ENCODE assay signal across 19 cellular contexts in the genomic region with DNA sequence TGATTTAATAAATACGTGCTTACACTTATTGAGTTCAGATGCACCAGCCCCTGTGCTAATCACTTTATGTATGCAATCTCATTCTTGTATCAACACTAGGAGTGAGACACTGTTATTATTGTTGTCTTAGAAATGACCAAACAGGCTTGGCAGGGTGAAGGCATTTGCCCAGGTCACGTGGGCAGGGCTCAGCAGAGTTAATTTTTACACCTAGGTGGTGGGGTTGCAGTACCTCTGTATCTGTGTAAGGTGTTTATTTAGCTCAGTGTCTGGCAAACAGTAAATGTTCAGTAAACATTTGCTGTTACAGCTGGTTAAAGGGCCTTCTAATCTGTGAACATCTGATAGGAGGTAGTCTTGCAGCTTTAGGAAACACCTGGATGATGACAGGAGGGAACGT.
DNase-seq lines count a peak whose midpoint lies in the region; ATAC-seq, FAIRE-seq and TF ChIP-seq lines count a peak whose summit lies in the region.
"Had no signal": no experiment of that assay in that cellular context is flagged by ENCODE, and none has a peak within 500 bp of the region (broad histone marks: within the 10 kb centered on the region; RNA-seq: fewer than 3 reads in every experiment).

No MANE protein-coding gene starts in this region.

- H3K4me1 ChIP-seq in pancreas = peaks cover 5 to 13% (median 9%) of the 10 kb centered on the region in 3 donors
- H3K4me1 ChIP-seq in mammary epithelial cell (ENCODE audit: insufficient read depth, low read length) = no peaks in the 10 kb centered on the region
- H3K4me1 ChIP-seq: ascending aorta, left ventricle myocardium inferior had no signal

- ATAC-seq in pancreas = peak; percentile 98

- H3K27ac ChIP-seq in pancreas = peak overlapping the region in 3 of 4 donors; percentile 21 to 60 (median 28)
- H3K27ac ChIP-seq in mammary epithelial cell (ENCODE audit: insufficient read depth, low read depth, low read length) = no peak overlapping the region
- H3K27ac ChIP-seq: ascending aorta, left ventricle myocardium inferior, testis had no signal

- H3K9me3 ChIP-seq in pancreas (no peaks in the 10 kb centered on the region), mammary epithelial cell (replicated peaks; ENCODE audit: insufficient read depth, low read length) (no peaks in the 10 kb centered on the region)
- H3K9me3 ChIP-seq: ascending aorta, left ventricle myocardium inferior, MG63, testis had no signal

- no peaks in the 10 kb centered on the region for H4K20me1 ChIP-seq in mammary epithelial cell (ENCODE audit: insufficient read depth, low read length)

- H2AFZ ChIP-seq in mammary epithelial cell (ENCODE audit: low read depth, low read length) = no peak overlapping the region

- 16 to 21% methylated on average over 3 of the region's 3 CpGs for WGBS in pancreas, 2 donors
- WGBS in mammary epithelial cell (ENCODE audit: low coverage, missing lambda C conversion rate) = 67% methylated on average over 3 of the region's 3 CpGs

- intact Hi-C loops in Calu3 (cut with micrococcal nuclease; ENCODE audit: unreplicated experiment) = no loop called here
- intact Hi-C loops in pancreas (cut with DNase I) = no loop called here
- intact Hi-C loops in mammary epithelial cell (cut with micrococcal nuclease) = no loop called here

- peak overlapping the region; percentile 13 for H3K4me3 Mint-ChIP-seq in Calu3 (ENCODE audit: low read depth, unreplicated experiment)
- H3K4me3 Mint-ChIP-seq: activated B cell treated with CpG ODN at 0.5 μM for 24 hours, naive B cell had no signal

- peaks cover 28% of the 10 kb centered on the region for H3K4me1 Mint-ChIP-seq in Calu3 (ENCODE audit: low read depth, unreplicated experiment)
- H3K4me1 Mint-ChIP-seq: activated B cell treated with CpG ODN at 0.5 μM for 24 hours, naive B cell had no signal

- FAIRE-seq in pancreas (lab: Jason Lieb, UNC) = no peak

- TF ChIP-seq CTCF in Calu3 (IDR thresholded peaks at IDR 0.05; ENCODE audit: unreplicated experiment) (no peak), epithelial cell of esophagus (IDR thresholded peaks at IDR 0.05; ENCODE audit: insufficient read depth, low read depth, low read length, missing control alignments) (no peak), pancreas (IDR thresholded peaks at IDR 0.05) (no peak), mammary epithelial cell (conservative IDR thresholded peaks at IDR 0.05 in 1 of 2, IDR thresholded peaks at IDR 0.05 in 1 of 2; ENCODE audit: extremely low read depth in 1 of 2, insufficient read depth in 1 of 2, low read depth in 1 of 2, low read length in 2 of 2) (no peak)

- H3K36me3 ChIP-seq in pancreas (no peaks in the 10 kb centered on the region), mammary epithelial cell (ENCODE audit: insufficient read depth, low read length) (no peaks in the 10 kb centered on the region)
- H3K36me3 ChIP-seq: ascending aorta, left ventricle myocardium inferior, MG63 had no signal

- DNase-seq in Calu3 (peak; percentile 83), NCI-H2196 (lab: John Stamatoyannopoulos, UW; ENCODE audit: unreplicated experiment) (peak; percentile 35), epithelial cell of esophagus (ENCODE audit: low read depth) (peak; percentile 1), pancreas (peak; percentile 60 to 77 (median 69)), ACHN (no peak), mammary epithelial cell (no peak), NCI-H128 (lab: John Stamatoyannopoulos, UW; ENCODE audit: unreplicated experiment) (no peak)
- no peak for DNase-seq in central memory CD4-positive, alpha-beta T cell
- DNase-seq: activated B cell treated with CpG ODN at 0.5 μM for 24 hours, activated gamma-delta T cell, hypothalamus, left ventricle myocardium inferior, MG63, naive B cell, NCI-H226, retina, RPMI8226, testis had no signal

- no TSS peak for BruUV-seq in Calu3 (replicated peaks; lab: Mats Ljungman, UMichigan)
- BruUV-seq in mammary epithelial cell (replicated peaks; lab: Mats Ljungman, UMichigan) = no TSS peak

- peaks cover 7% of the 10 kb centered on the region for H3K36me3 Mint-ChIP-seq in Calu3 (ENCODE audit: insufficient read depth, unreplicated experiment)
- H3K36me3 Mint-ChIP-seq: naive B cell had no signal

- H3K9me3 Mint-ChIP-seq in Calu3 (ENCODE audit: low read depth, unreplicated experiment) = no peaks in the 10 kb centered on the region
- H3K9me3 Mint-ChIP-seq: activated B cell treated with CpG ODN at 0.5 μM for 24 hours had no signal

- H3K4me2 ChIP-seq in mammary epithelial cell (ENCODE audit: insufficient read depth, low read depth, low read length) = no peak overlapping the region

- CTCF ChIA-PET in Calu3 (lab: Charles Lee) = interaction anchor here (0.7 kb wide), 1 partner anchor 633 kb away, joined by 3 read pairs; no protein-coding TSS in a partner anchor
- CTCF ChIA-PET in mammary epithelial cell (lab: Charles Lee; ENCODE audit: low non-redundant PET) = no interaction called here

- in situ Hi-C loops in ACHN (cut with HindIII; ENCODE audit: low pct_ligation_motif_present, low pct_unique_long_range_greater_than_20kb, low sequenced_read_pairs) = no loop called here
- in situ Hi-C loops in mammary epithelial cell (cut with MboI; ENCODE audit: low sequenced_read_pairs in 2 of 2) = no loop called here

- H3K27me3 Mint-ChIP-seq in Calu3 (ENCODE audit: unreplicated experiment) = no peaks in the 10 kb centered on the region
- H3K27me3 Mint-ChIP-seq: activated B cell treated with CpG ODN at 0.5 μM for 24 hours, naive B cell had no signal

- dilution Hi-C loops in mammary epithelial cell (cut with HindIII; ENCODE audit: low sequenced_read_pairs) = no loop called here

- H3K27me3 ChIP-seq in pancreas = no peaks in the 10 kb centered on the region
- no peaks in the 10 kb centered on the region for H3K27me3 ChIP-seq in mammary epithelial cell (ENCODE audit: insufficient read depth, low read length)
- H3K27me3 ChIP-seq: ascending aorta, MG63, testis had no signal

- H3K9ac ChIP-seq in mammary epithelial cell (ENCODE audit: insufficient read depth, low read length) = no peak overlapping the region

- peak overlapping the region; percentile 60 for H3K27ac Mint-ChIP-seq in Calu3 (ENCODE audit: unreplicated experiment)
- H3K27ac Mint-ChIP-seq: activated B cell treated with CpG ODN at 0.5 μM for 24 hours had no signal

- H3K4me3 ChIP-seq in epithelial cell of esophagus (ENCODE audit: low read length) (no peak overlapping the region), pancreas (no peak overlapping the region), mammary epithelial cell (replicated peaks in 1 of 3; ENCODE audit: insufficient read depth in 1 of 3, low read depth in 2 of 3, low read length in 3 of 3) (no peak overlapping the region)
- H3K4me3 ChIP-seq: ascending aorta, left ventricle myocardium inferior, MG63, testis had no signal

- H3K79me2 ChIP-seq in mammary epithelial cell (ENCODE audit: insufficient read depth, low read length) = no peaks in the 10 kb centered on the region

Comparison
In these comparisons a context has a peak if more than half of its experiments do, and no peak if none do; other contexts are left out.
1. DNase-seq: peak in Calu3 (single experiment), NCI-H2196 (single experiment), epithelial cell of esophagus (single experiment) and pancreas (6 of 6); none in ACHN (single experiment), mammary epithelial cell (single experiment), central memory CD4-positive, alpha-beta T cell (single experiment) and NCI-H128 (single experiment).